Comparison of ENCODE assay signal across 1 cellular context in the genomic region with DNA sequence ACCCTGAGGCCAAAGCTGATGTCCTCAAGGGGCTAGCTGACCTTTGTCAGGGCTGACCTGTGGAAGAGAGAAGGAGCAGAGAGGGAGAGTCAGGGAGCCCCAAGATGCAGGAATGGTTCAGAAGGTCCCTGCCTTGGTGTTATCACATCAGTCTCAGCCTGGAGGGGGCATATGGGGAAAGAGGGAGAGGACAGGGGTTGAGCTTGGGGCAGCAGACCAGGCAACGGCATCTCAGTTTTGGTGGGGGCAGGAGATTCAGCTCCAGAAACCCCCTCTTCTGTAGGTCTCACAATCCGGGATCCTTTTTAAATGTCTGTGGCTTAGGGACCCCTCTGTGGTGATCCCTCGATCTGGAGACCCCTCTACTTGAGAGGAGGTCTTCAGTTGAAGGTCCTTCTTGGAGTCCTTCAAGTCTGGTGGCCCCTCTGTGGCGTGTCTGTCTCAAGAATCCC.
A peak's percentile ranks its signal among the peaks of the same experiment; 100 is the strongest.
TF ChIP-seq lines count a peak whose summit lies in the region.

No MANE protein-coding gene starts in this region.

TF ChIP-seq in HepG2, 621 proteins besides CTCF, POLR2A, EP300 and RAD21:
- TF ChIP-seq, protein P1, sequence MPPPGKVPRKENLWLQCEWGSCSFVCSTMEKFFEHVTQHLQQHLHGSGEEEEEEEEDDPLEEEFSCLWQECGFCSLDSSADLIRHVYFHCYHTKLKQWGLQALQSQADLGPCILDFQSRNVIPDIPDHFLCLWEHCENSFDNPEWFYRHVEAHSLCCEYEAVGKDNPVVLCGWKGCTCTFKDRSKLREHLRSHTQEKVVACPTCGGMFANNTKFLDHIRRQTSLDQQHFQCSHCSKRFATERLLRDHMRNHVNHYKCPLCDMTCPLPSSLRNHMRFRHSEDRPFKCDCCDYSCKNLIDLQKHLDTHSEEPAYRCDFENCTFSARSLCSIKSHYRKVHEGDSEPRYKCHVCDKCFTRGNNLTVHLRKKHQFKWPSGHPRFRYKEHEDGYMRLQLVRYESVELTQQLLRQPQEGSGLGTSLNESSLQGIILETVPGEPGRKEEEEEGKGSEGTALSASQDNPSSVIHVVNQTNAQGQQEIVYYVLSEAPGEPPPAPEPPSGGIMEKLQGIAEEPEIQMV (CRISPR knock-in tag; IDR thresholded peaks at IDR 0.05; ENCODE audit: low read depth) = no peak
- TF ChIP-seq ZNF788 (CRISPR knock-in tag; IDR thresholded peaks at IDR 0.05; ENCODE audit: borderline replicate concordance) = 0 out of 2 replicates have a peak, but pooled peaks have one; percentile 24
